2 cellular contexts compared by ENCODE assay signal in the genomic region with DNA sequence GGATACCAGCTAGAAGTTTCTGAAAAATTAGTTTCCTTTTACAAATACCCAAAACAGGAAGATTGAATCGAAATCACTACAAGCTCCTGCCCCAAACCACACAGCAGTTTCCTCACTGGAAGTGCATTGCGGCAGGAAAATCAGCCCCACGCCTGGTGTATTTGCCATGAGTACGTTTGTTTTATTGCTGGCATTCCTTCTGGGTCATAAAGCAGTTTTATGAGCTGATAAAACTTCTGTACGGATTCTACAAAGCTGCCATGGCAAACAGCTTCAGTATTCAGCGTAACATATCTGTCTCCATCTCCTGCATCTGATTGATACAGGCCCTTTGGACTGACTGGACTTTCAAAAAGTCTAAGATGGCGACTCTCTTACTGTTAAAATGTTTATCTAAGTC.
TF ChIP-seq lines count a peak whose summit lies in the region.

No MANE protein-coding gene starts in this region.

TF ChIP-seq in HEK293, 187 proteins besides CTCF, POLR2A, EP300 and RAD21 (continues in another document):
- TF ChIP-seq, protein P1, sequence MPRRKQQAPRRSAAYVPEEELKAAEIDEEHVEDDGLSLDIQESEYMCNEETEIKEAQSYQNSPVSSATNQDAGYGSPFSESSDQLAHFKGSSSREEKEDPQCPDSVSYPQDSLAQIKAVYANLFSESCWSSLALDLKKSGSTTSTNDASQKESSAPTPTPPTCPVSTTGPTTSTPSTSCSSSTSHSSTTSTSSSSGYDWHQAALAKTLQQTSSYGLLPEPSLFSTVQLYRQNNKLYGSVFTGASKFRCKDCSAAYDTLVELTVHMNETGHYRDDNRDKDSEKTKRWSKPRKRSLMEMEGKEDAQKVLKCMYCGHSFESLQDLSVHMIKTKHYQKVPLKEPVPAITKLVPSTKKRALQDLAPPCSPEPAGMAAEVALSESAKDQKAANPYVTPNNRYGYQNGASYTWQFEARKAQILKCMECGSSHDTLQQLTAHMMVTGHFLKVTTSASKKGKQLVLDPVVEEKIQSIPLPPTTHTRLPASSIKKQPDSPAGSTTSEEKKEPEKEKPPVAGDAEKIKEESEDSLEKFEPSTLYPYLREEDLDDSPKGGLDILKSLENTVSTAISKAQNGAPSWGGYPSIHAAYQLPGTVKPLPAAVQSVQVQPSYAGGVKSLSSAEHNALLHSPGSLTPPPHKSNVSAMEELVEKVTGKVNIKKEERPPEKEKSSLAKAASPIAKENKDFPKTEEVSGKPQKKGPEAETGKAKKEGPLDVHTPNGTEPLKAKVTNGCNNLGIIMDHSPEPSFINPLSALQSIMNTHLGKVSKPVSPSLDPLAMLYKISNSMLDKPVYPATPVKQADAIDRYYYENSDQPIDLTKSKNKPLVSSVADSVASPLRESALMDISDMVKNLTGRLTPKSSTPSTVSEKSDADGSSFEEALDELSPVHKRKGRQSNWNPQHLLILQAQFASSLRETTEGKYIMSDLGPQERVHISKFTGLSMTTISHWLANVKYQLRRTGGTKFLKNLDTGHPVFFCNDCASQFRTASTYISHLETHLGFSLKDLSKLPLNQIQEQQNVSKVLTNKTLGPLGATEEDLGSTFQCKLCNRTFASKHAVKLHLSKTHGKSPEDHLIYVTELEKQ (tag by site-specific recombination; IDR thresholded peaks at IDR 0.05; ENCODE audit: borderline replicate concordance) = peak; percentile 69; the same call in 1 of the 2 replicates
- TF ChIP-seq, protein P2, sequence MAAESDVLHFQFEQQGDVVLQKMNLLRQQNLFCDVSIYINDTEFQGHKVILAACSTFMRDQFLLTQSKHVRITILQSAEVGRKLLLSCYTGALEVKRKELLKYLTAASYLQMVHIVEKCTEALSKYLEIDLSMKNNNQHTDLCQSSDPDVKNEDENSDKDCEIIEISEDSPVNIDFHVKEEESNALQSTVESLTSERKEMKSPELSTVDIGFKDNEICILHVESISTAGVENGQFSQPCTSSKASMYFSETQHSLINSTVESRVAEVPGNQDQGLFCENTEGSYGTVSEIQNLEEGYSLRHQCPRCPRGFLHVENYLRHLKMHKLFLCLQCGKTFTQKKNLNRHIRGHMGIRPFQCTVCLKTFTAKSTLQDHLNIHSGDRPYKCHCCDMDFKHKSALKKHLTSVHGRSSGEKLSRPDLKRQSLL (tag by site-specific recombination; IDR thresholded peaks at IDR 0.05) = peak; percentile 91
- TF ChIP-seq ZNF184 (tag by site-specific recombination; IDR thresholded peaks at IDR 0.05) = peak; percentile 46; the same call in 1 of the 2 replicates
- no peak for TF ChIP-seq ZSCAN16 (tag by site-specific recombination; IDR thresholded peaks at IDR 0.05)
- peak; percentile 98 for TF ChIP-seq ZNF600 (tag by site-specific recombination; IDR thresholded peaks at IDR 0.05)
- no peak for TF ChIP-seq SP7 (tag by site-specific recombination; IDR thresholded peaks at IDR 0.05)
- peak; percentile 87 for TF ChIP-seq ZNF2 (tag by site-specific recombination; IDR thresholded peaks at IDR 0.05)
- TF ChIP-seq PRDM1 (tag by site-specific recombination; IDR thresholded peaks at IDR 0.05) = no peak
- TF ChIP-seq TRIM28 (IDR thresholded peaks at IDR 0.05; ENCODE audit: borderline replicate concordance, low read length) = peak; percentile 89; the same call in 1 of the 2 replicates
- TF ChIP-seq ZNF311 (tag by site-specific recombination; IDR thresholded peaks at IDR 0.05; ENCODE audit: borderline replicate concordance) = no peak
- TF ChIP-seq ZSCAN30 (tag by site-specific recombination; IDR thresholded peaks at IDR 0.05) = peak; percentile 94
- TF ChIP-seq, protein P3, sequence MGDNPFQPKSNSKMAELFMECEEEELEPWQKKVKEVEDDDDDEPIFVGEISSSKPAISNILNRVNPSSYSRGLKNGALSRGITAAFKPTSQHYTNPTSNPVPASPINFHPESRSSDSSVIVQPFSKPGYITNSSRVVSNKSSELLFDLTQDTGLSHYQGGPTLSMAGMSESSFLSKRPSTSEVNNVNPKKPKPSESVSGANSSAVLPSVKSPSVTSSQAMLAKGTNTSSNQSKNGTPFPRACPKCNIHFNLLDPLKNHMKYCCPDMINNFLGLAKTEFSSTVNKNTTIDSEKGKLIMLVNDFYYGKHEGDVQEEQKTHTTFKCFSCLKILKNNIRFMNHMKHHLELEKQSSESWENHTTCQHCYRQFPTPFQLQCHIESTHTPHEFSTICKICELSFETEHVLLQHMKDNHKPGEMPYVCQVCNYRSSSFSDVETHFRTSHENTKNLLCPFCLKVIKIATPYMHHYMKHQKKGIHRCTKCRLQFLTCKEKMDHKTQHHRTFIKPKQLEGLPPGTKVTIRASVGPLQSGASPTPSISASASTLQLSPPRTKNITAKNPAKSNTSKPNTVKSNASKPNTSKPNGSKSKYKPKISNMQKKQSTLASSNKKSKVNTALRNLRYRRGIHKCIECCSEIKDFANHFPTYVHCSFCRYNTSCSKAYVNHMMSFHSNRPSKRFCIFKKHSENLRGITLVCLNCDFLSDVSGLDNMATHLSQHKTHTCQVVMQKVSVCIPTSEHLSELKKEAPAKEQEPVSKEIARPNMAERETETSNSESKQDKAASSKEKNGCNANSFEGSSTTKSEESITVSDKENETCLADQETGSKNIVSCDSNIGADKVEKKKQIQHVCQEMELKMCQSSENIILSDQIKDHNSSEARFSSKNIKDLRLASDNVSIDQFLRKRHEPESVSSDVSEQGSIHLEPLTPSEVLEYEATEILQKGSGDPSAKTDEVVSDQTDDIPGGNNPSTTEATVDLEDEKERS (tag by site-specific recombination; IDR thresholded peaks at IDR 0.05) = no peak
- no peak for TF ChIP-seq ZNF223 (tag by site-specific recombination; IDR thresholded peaks at IDR 0.05)
- TF ChIP-seq MEIS1 (CRISPR knock-in tag; IDR thresholded peaks at IDR 0.05; ENCODE audit: borderline replicate concordance) = no peak
- TF ChIP-seq, protein P4, sequence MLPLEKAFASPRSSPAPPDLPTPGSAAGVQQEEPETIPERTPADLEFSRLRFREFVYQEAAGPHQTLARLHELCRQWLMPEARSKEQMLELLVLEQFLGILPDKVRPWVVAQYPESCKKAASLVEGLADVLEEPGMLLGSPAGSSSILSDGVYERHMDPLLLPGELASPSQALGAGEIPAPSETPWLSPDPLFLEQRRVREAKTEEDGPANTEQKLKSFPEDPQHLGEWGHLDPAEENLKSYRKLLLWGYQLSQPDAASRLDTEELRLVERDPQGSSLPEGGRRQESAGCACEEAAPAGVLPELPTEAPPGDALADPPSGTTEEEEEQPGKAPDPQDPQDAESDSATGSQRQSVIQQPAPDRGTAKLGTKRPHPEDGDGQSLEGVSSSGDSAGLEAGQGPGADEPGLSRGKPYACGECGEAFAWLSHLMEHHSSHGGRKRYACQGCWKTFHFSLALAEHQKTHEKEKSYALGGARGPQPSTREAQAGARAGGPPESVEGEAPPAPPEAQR (tag by site-specific recombination; IDR thresholded peaks at IDR 0.05) = no peak
- no peak; the same call in 1 of the 2 replicates for TF ChIP-seq KLF8 (tag by site-specific recombination; IDR thresholded peaks at IDR 0.05)
- peak; percentile 88 for TF ChIP-seq HOXD13 (CRISPR knock-in tag; IDR thresholded peaks at IDR 0.05; ENCODE audit: borderline replicate concordance)
- TF ChIP-seq ZNF10 (tag by site-specific recombination; IDR thresholded peaks at IDR 0.05) = peak; percentile 100
- TF ChIP-seq ZNF701 (tag by site-specific recombination; IDR thresholded peaks at IDR 0.05) = no peak
- TF ChIP-seq, protein P5, sequence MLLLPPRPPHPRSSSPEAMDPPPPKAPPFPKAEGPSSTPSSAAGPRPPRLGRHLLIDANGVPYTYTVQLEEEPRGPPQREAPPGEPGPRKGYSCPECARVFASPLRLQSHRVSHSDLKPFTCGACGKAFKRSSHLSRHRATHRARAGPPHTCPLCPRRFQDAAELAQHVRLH (tag by site-specific recombination; IDR thresholded peaks at IDR 0.05) = peak; percentile 68; the same call in 1 of the 2 replicates

TF ChIP-seq in WTC11, 78 proteins besides CTCF, POLR2A, EP300 and RAD21 (continued from another document and continues in another):
- TF ChIP-seq, protein P6, sequence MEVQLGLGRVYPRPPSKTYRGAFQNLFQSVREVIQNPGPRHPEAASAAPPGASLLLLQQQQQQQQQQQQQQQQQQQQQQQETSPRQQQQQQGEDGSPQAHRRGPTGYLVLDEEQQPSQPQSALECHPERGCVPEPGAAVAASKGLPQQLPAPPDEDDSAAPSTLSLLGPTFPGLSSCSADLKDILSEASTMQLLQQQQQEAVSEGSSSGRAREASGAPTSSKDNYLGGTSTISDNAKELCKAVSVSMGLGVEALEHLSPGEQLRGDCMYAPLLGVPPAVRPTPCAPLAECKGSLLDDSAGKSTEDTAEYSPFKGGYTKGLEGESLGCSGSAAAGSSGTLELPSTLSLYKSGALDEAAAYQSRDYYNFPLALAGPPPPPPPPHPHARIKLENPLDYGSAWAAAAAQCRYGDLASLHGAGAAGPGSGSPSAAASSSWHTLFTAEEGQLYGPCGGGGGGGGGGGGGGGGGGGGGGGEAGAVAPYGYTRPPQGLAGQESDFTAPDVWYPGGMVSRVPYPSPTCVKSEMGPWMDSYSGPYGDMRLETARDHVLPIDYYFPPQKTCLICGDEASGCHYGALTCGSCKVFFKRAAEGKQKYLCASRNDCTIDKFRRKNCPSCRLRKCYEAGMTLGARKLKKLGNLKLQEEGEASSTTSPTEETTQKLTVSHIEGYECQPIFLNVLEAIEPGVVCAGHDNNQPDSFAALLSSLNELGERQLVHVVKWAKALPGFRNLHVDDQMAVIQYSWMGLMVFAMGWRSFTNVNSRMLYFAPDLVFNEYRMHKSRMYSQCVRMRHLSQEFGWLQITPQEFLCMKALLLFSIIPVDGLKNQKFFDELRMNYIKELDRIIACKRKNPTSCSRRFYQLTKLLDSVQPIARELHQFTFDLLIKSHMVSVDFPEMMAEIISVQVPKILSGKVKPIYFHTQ (CRISPR knock-in tag; IDR thresholded peaks at IDR 0.05) = no peak
- TF ChIP-seq ESRRA (CRISPR knock-in tag; IDR thresholded peaks at IDR 0.05; ENCODE audit: borderline replicate concordance) (no peak), TEAD1 (CRISPR knock-in tag; IDR thresholded peaks at IDR 0.05) (no peak), IRF2 (CRISPR knock-in tag; IDR thresholded peaks at IDR 0.05; ENCODE audit: borderline replicate concordance, low read depth) (no peak), KAT7 (CRISPR knock-in tag; IDR thresholded peaks at IDR 0.05; ENCODE audit: borderline replicate concordance) (no peak), GTF2I (CRISPR knock-in tag; conservative IDR thresholded peaks at IDR 0.05) (no peak), NR3C1 (CRISPR knock-in tag; conservative IDR thresholded peaks at IDR 0.05; ENCODE audit: low read depth) (no peak), RORB (CRISPR knock-in tag; IDR thresholded peaks at IDR 0.05) (no peak), SOX15 (CRISPR knock-in tag; IDR thresholded peaks at IDR 0.05) (no peak)
- TF ChIP-seq, protein P7, sequence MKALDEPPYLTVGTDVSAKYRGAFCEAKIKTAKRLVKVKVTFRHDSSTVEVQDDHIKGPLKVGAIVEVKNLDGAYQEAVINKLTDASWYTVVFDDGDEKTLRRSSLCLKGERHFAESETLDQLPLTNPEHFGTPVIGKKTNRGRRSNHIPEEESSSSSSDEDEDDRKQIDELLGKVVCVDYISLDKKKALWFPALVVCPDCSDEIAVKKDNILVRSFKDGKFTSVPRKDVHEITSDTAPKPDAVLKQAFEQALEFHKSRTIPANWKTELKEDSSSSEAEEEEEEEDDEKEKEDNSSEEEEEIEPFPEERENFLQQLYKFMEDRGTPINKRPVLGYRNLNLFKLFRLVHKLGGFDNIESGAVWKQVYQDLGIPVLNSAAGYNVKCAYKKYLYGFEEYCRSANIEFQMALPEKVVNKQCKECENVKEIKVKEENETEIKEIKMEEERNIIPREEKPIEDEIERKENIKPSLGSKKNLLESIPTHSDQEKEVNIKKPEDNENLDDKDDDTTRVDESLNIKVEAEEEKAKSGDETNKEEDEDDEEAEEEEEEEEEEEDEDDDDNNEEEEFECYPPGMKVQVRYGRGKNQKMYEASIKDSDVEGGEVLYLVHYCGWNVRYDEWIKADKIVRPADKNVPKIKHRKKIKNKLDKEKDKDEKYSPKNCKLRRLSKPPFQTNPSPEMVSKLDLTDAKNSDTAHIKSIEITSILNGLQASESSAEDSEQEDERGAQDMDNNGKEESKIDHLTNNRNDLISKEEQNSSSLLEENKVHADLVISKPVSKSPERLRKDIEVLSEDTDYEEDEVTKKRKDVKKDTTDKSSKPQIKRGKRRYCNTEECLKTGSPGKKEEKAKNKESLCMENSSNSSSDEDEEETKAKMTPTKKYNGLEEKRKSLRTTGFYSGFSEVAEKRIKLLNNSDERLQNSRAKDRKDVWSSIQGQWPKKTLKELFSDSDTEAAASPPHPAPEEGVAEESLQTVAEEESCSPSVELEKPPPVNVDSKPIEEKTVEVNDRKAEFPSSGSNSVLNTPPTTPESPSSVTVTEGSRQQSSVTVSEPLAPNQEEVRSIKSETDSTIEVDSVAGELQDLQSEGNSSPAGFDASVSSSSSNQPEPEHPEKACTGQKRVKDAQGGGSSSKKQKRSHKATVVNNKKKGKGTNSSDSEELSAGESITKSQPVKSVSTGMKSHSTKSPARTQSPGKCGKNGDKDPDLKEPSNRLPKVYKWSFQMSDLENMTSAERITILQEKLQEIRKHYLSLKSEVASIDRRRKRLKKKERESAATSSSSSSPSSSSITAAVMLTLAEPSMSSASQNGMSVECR (CRISPR knock-in tag; IDR thresholded peaks at IDR 0.05; ENCODE audit: borderline replicate concordance) = no peak
- TF ChIP-seq, protein P8, sequence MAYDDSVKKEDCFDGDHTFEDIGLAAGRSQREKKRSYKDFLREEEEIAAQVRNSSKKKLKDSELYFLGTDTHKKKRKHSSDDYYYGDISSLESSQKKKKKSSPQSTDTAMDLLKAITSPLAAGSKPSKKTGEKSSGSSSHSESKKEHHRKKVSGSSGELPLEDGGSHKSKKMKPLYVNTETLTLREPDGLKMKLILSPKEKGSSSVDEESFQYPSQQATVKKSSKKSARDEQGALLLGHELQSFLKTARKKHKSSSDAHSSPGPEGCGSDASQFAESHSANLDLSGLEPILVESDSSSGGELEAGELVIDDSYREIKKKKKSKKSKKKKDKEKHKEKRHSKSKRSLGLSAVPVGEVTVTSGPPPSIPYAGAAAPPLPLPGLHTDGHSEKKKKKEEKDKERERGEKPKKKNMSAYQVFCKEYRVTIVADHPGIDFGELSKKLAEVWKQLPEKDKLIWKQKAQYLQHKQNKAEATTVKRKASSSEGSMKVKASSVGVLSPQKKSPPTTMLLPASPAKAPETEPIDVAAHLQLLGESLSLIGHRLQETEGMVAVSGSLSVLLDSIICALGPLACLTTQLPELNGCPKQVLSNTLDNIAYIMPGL (CRISPR knock-in tag; IDR thresholded peaks at IDR 0.05) = no peak
- TF ChIP-seq, protein P9, sequence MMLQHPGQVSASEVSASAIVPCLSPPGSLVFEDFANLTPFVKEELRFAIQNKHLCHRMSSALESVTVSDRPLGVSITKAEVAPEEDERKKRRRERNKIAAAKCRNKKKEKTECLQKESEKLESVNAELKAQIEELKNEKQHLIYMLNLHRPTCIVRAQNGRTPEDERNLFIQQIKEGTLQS (CRISPR knock-in tag; conservative IDR thresholded peaks at IDR 0.05) = no peak
- TF ChIP-seq, protein P10, sequence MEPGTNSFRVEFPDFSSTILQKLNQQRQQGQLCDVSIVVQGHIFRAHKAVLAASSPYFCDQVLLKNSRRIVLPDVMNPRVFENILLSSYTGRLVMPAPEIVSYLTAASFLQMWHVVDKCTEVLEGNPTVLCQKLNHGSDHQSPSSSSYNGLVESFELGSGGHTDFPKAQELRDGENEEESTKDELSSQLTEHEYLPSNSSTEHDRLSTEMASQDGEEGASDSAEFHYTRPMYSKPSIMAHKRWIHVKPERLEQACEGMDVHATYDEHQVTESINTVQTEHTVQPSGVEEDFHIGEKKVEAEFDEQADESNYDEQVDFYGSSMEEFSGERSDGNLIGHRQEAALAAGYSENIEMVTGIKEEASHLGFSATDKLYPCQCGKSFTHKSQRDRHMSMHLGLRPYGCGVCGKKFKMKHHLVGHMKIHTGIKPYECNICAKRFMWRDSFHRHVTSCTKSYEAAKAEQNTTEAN (CRISPR knock-in tag; IDR thresholded peaks at IDR 0.05) = no peak
